In the genomic region with DNA sequence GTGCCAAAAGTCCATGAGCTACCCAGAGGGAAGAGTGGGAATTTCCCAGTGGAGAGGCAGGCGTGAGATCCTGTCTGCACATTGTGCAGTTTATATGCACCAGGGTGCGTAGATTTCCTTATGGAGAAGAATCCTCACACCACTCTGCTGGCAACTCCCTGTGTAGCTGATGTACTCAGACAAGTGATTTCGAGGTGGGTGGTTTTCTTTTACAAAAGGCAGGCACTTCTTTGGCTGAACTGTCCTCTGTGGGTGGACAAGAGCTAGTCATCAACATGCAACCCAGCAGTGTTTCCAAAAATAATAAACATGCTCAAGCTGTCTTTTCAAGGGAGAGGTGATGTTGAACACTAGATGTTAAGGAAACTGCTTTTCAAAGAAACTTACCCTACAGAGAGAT, we compare ENCODE assay signal across 16 cellular contexts.
DNase-seq lines count a peak whose midpoint lies in the region; ATAC-seq and TF ChIP-seq lines count a peak whose summit lies in the region.
"Had no signal": no experiment of that assay in that cellular context is flagged by ENCODE, and none has a peak within 500 bp of the region (broad histone marks: within the 10 kb centered on the region; RNA-seq: fewer than 3 reads in every experiment).

No MANE protein-coding gene starts in this region.

- H3K4me2 ChIP-seq in mesenchymal stem cell (ENCODE audit: low read length, poor library complexity, severe bottlenecking), result no peak overlapping the region
- H3K4me2 ChIP-seq: BLaER1 had no signal

- no peaks in the 10 kb centered on the region for H3K36me3 ChIP-seq in mesenchymal stem cell (ENCODE audit: control insufficient read depth in 1 of 2, insufficient read depth in 2 of 2, low read depth in 1 of 2, low read length in 2 of 2)
- H3K36me3 ChIP-seq: BLaER1, esophagus squamous epithelium, thoracic aorta had no signal

- H3K4me3 ChIP-seq in AG04450 (ENCODE audit: low read depth, low read length) (no peak overlapping the region), choroid plexus epithelial cell (ENCODE audit: low read depth, low read length) (no peak overlapping the region), mesenchymal stem cell (ENCODE audit: insufficient read depth in 1 of 2, low read depth in 1 of 2, low read length in 2 of 2) (no peak overlapping the region), lower leg skin (ENCODE audit: low read depth, poor library complexity, severe bottlenecking) (no peak overlapping the region)
- H3K4me3 ChIP-seq: BLaER1, esophagus squamous epithelium, thoracic aorta had no signal

- H2BK5ac ChIP-seq in mesenchymal stem cell (ENCODE audit: low read depth, low read length, poor library complexity, severe bottlenecking), result no peak overlapping the region

- peak overlapping the region; percentile 15 to 49 for H3K18ac ChIP-seq in mesenchymal stem cell (ENCODE audit: low read depth in 1 of 2, low read length in 2 of 2)

- POLR2A ChIA-PET in AG04450 (lab: Yijun Ruan, JAX), result no interaction called here

- H2BK120ac ChIP-seq in mesenchymal stem cell (ENCODE audit: low read depth, low read length), result no peak overlapping the region

- H3K27ac ChIP-seq in AG04450 (ENCODE audit: low read depth, low read length) (no peak overlapping the region), mesenchymal stem cell (ENCODE audit: low read length, poor library complexity, severe bottlenecking) (no peak overlapping the region)
- H3K27ac ChIP-seq: BLaER1, esophagus squamous epithelium, thoracic aorta had no signal

- peak overlapping the region in 1 of 2 experiments; percentile 28 for H2BK12ac ChIP-seq in mesenchymal stem cell (ENCODE audit: low read length in 2 of 2)

- H3K27me3 ChIP-seq in AG04450 (ENCODE audit: control insufficient read depth, insufficient read depth, low read length) (no peaks in the 10 kb centered on the region), mesenchymal stem cell (ENCODE audit: control insufficient read depth in 1 of 2, insufficient read depth in 1 of 2, low read length in 2 of 2) (no peaks in the 10 kb centered on the region)
- H3K27me3 ChIP-seq: BLaER1, esophagus squamous epithelium had no signal

- in situ Hi-C loops in ACHN (cut with HindIII; ENCODE audit: low pct_ligation_motif_present, low pct_unique_long_range_greater_than_20kb, low sequenced_read_pairs), result no loop called here

- H3K9me3 ChIP-seq in AG04450 (ENCODE audit: control insufficient read depth, insufficient read depth, low read length) (peaks cover 6% of the 10 kb centered on the region), mesenchymal stem cell (ENCODE audit: control insufficient read depth, low read length) (peaks cover 11% of the 10 kb centered on the region)
- H3K9me3 ChIP-seq: thoracic aorta had no signal

- no peak overlapping the region for H2BK15ac ChIP-seq in mesenchymal stem cell (ENCODE audit: low read depth, poor library complexity, severe bottlenecking)

- H2AK5ac ChIP-seq in mesenchymal stem cell (ENCODE audit: low read length, severe bottlenecking), result no peak overlapping the region

- DNase-seq in AG04450 (ENCODE audit: low read depth, low spot score) (peak; percentile 83), HCEC 1CT (peak; percentile 87), choroid plexus epithelial cell (ENCODE audit: low read depth) (peak; percentile 88), mesenchymal stem cell (peak; percentile 83), ACHN (no peak), ecto neural progenitor cell (ENCODE audit: low spot score) (no peak), lower leg skin (ENCODE audit: low spot score in 2 of 2) (no peak)
- DNase-seq: activated CD8-positive, alpha-beta memory T cell treated with anti-CD3 and anti-CD28 coated beads, Interleukin-2, amount 50 U/mL, for 48 hours; esophagus squamous epithelium; midbrain; NCI-H1092 treated with DMSO at 0.1 percent for 48 hours; NCI-H226; stimulated activated CD4-positive, alpha-beta T cell treated with anti-CD3 and anti-CD28 coated beads, Interleukin-12 subunit alpha, Interleukin-12 subunit beta, amount 100 ng/mL, for 4 hours had no signal

- intact Hi-C loops in lower leg skin (cut with DNase I; ENCODE audit: low total_unique reads), result no loop called here

- peak overlapping the region; percentile 38 for H3K9ac ChIP-seq in mesenchymal stem cell (ENCODE audit: low read length)
- H3K9ac ChIP-seq: BLaER1 had no signal

- peak overlapping the region in 1 of 2 experiments; percentile 33 for H3K4ac ChIP-seq in mesenchymal stem cell (ENCODE audit: low read depth in 1 of 2, low read length in 2 of 2)

- CTCF ChIA-PET in AG04450 (lab: Charles Lee), result interaction anchor here (0.8 to 1.6 kb wide), 6 partner anchors 16 to 537 kb away, joined by 3 to 7 read pairs (median 4); no protein-coding TSS in a partner anchor

- WGBS in mesenchymal stem cell, result 31% methylated on average over 1 of the region's 3 CpGs
- 36 to 41% methylated on average over 3 of the region's 3 CpGs for WGBS in lower leg skin, 2 donors

- H3K23ac ChIP-seq in mesenchymal stem cell (ENCODE audit: low read length in 2 of 2), result no peak overlapping the region

- H3K14ac ChIP-seq in mesenchymal stem cell (ENCODE audit: low read length in 2 of 2), result no peak overlapping the region

- no peak overlapping the region for H4K8ac ChIP-seq in mesenchymal stem cell (ENCODE audit: low read length)

- no peak for TF ChIP-seq POLR2A in lower leg skin (IDR thresholded peaks at IDR 0.05)

- H2AFZ ChIP-seq in mesenchymal stem cell (ENCODE audit: low read depth, low read length), result no peak overlapping the region

- no peak for TF ChIP-seq CTCF in AG04450 (IDR thresholded peaks at IDR 0.05; ENCODE audit: low read depth, low read length)
- TF ChIP-seq CTCF in choroid plexus epithelial cell (conservative IDR thresholded peaks at IDR 0.05; ENCODE audit: low read depth, low read length), result peak; percentile 17
- no peak for TF ChIP-seq CTCF in lower leg skin (IDR thresholded peaks at IDR 0.05)

- no peaks in the 10 kb centered on the region for H3K79me1 ChIP-seq in mesenchymal stem cell (replicated peaks; ENCODE audit: low read length, poor library complexity, severe bottlenecking)

- no peak for ATAC-seq in GM19351 (IDR thresholded peaks at IDR 0.05; ENCODE audit: unreplicated experiment)

- peaks cover 5% of the 10 kb centered on the region for H3K4me1 ChIP-seq in mesenchymal stem cell (ENCODE audit: control insufficient read depth, insufficient read depth, low read depth, low read length)

- no peak overlapping the region for H4K91ac ChIP-seq in mesenchymal stem cell (ENCODE audit: low read length)

Comparison
In these comparisons a context has a peak if more than half of its experiments do, and no peak if none do; other contexts are left out.
1. DNase-seq: peak in AG04450 (single experiment), HCEC 1CT (single experiment), choroid plexus epithelial cell (single experiment) and mesenchymal stem cell (single experiment); none in ACHN (single experiment), ecto neural progenitor cell (single experiment) and lower leg skin (0 of 2).